In genomic region chr22:30302810-30303138, GRCh38 we compare ENCODE assay signal across 7 cellular contexts. TPM values are rescaled to one million over a fixed set of nuclear protein-coding genes. Genes with fewer than 3 reads are reported as not detected.
A peak's percentile ranks its signal among the peaks of the same experiment; 100 is the strongest.
DNase-seq lines count a peak whose midpoint lies in the region; ATAC-seq lines count a peak whose summit lies in the region.
"Had no signal": no experiment of that assay in that cellular context is flagged by ENCODE, and none has a peak within 500 bp of the region (broad histone marks: within the 10 kb centered on the region; RNA-seq: fewer than 3 reads in every experiment).

No MANE protein-coding gene starts in this region.

- H3K4me1 Mint-ChIP-seq in activated T-cell treated with anti-CD3 and anti-CD28 coated beads, Interleukin-2, amount 50 U/mL, for 72 hours (ENCODE audit: low read depth), result peaks cover 86% of the 10 kb centered on the region

- H3K4me3 Mint-ChIP-seq in activated T-cell treated with anti-CD3 and anti-CD28 coated beads, Interleukin-2, amount 50 U/mL, for 72 hours, result peak overlapping the region; percentile 5 to 62

- H3K27ac Mint-ChIP-seq in activated T-cell treated with anti-CD3 and anti-CD28 coated beads, Interleukin-2, amount 50 U/mL, for 72 hours, result peak overlapping the region; percentile 97

- no peaks in the 10 kb centered on the region for H3K9me3 ChIP-seq in thymus (ENCODE audit: control insufficient read depth)

- H3K4me1 ChIP-seq in thymus (ENCODE audit: control insufficient read depth, insufficient read depth, low read length), result peaks cover 64% of the 10 kb centered on the region

- H3K36me3 Mint-ChIP-seq in activated T-cell treated with anti-CD3 and anti-CD28 coated beads, Interleukin-2, amount 50 U/mL, for 72 hours (ENCODE audit: insufficient read depth in 2 of 2), result peaks cover 8 to 12% of the 10 kb centered on the region in 2 donors

- no peaks in the 10 kb centered on the region for H3K9me3 Mint-ChIP-seq in activated T-cell treated with anti-CD3 and anti-CD28 coated beads, Interleukin-2, amount 50 U/mL, for 72 hours

- DNase-seq in activated T-cell treated with anti-CD3 and anti-CD28 coated beads, Interleukin-2, amount 50 U/mL, for 72 hours, result no peak
- no peak for DNase-seq in activated T-cell treated with anti-CD3 and anti-CD28 coated beads, Interleukin-2, amount 50 U/mL, for 48 hours
- DNase-seq in epithelial cell of prostate (ENCODE audit: low read depth, low spot score), result no peak
- DNase-seq in AG20443 (ENCODE audit: low spot score), result no peak
- no peak for DNase-seq in activated CD8-positive, alpha-beta memory T cell treated with anti-CD3 and anti-CD28 coated beads for 24 hours
- DNase-seq: NCI-H526 treated with DMSO at 0.1 percent for 48 hours had no signal

- no peak for ATAC-seq in activated T-cell treated with anti-CD3 and anti-CD28 coated beads, Interleukin-2, amount 50 U/mL, for 72 hours (replicated peaks in 1 of 2)

- no peaks in the 10 kb centered on the region for H3K27me3 Mint-ChIP-seq in activated T-cell treated with anti-CD3 and anti-CD28 coated beads, Interleukin-2, amount 50 U/mL, for 72 hours (ENCODE audit: low read depth)

- 54% methylated on average over 5 of the region's 5 CpGs for WGBS in thymus

- no peaks in the 10 kb centered on the region for H3K27me3 ChIP-seq in thymus (ENCODE audit: control insufficient read depth, insufficient read depth)

- no peak overlapping the region for H3K4me3 ChIP-seq in thymus (ENCODE audit: low read length)

- H3K27ac ChIP-seq in epithelial cell of prostate (peak overlapping the region; percentile 86), thymus (ENCODE audit: low read depth) (peak overlapping the region; percentile 69)

- peaks cover 20% of the 10 kb centered on the region for H3K36me3 ChIP-seq in thymus (ENCODE audit: control insufficient read depth, insufficient read depth)

RNA-seq across cellular contexts. Expression of gene CASTOR1, which starts 13.5 kb away (rescaled TPM):
- 1 to 10 TPM; 6.2 to 7.4 TPM for total RNA-seq in activated T-cell treated with anti-CD3 and anti-CD28 coated beads, Interleukin-2, amount 50 U/mL, for 72 hours
- 19.6 TPM for polyA plus RNA-seq in thymus

RNA-seq across cellular contexts. Expression of gene TBC1D10A, which starts 24.0 kb away (rescaled TPM):
- total RNA-seq in activated T-cell treated with anti-CD3 and anti-CD28 coated beads, Interleukin-2, amount 50 U/mL, for 72 hours, result 10 to 100 TPM; 25.6 to 30.0 TPM
- polyA plus RNA-seq in thymus, result 39.0 TPM

RNA-seq across cellular contexts. Expression of gene OSM, which starts 36.1 kb away (rescaled TPM):
- total RNA-seq in activated T-cell treated with anti-CD3 and anti-CD28 coated beads, Interleukin-2, amount 50 U/mL, for 72 hours, result 10 to 100 TPM; 20.9 to 21.9 TPM
- polyA plus RNA-seq in thymus, result 6.0 TPM

RNA-seq across cellular contexts. Expression of gene SF3A1, which starts 53.9 kb away (rescaled TPM):
- 100 to 1,000 TPM; 298 to 325 TPM for total RNA-seq in activated T-cell treated with anti-CD3 and anti-CD28 coated beads, Interleukin-2, amount 50 U/mL, for 72 hours
- polyA plus RNA-seq in thymus, result 25.7 TPM

RNA-seq across cellular contexts. Expression of gene CCDC157, which starts 54.0 kb away (rescaled TPM):
- total RNA-seq in activated T-cell treated with anti-CD3 and anti-CD28 coated beads, Interleukin-2, amount 50 U/mL, for 72 hours, result 1 to 10 TPM; 3.2 to 3.7 TPM
- 3.2 TPM for polyA plus RNA-seq in thymus
